16 cellular contexts compared by ENCODE assay signal in genomic region chrX:40542208-40542607, GRCh38.
"Had no signal": no experiment of that assay in that cellular context is flagged by ENCODE, and none has a peak within 500 bp of the region (broad histone marks: within the 10 kb centered on the region; RNA-seq: fewer than 3 reads in every experiment).

No MANE protein-coding gene starts in this region.

- H3K4me1 ChIP-seq: breast epithelium had no signal

- H3K27ac Mint-ChIP-seq: activated CD8-positive, alpha-beta T cell treated with anti-CD3 and anti-CD28 coated beads, Interleukin-2, amount 10 ng/mL, durations not matched to agents 7 days and 5 days; activated naive CD8-positive, alpha-beta T cell treated with anti-CD3 and anti-CD28 coated beads, Interleukin-2, amount 10 ng/mL, durations not matched to agents 7 days and 5 days had no signal

- ATAC-seq: activated CD8-positive, alpha-beta T cell treated with anti-CD3 and anti-CD28 coated beads, Interleukin-2, amount 10 ng/mL, durations not matched to agents 7 days and 5 days; esophagus mucosa; left colon; naive thymus-derived CD4-positive, alpha-beta T cell had no signal

- H3K4me3 Mint-ChIP-seq: activated CD8-positive, alpha-beta T cell treated with anti-CD3 and anti-CD28 coated beads, Interleukin-2, amount 10 ng/mL, durations not matched to agents 7 days and 5 days; activated naive CD8-positive, alpha-beta T cell treated with anti-CD3 and anti-CD28 coated beads, Interleukin-2, amount 10 ng/mL, durations not matched to agents 7 days and 5 days; naive thymus-derived CD4-positive, alpha-beta T cell had no signal

- DNase-seq: activated CD4-positive, alpha-beta T cell treated with anti-CD3 and anti-CD28 coated beads for 48 hours; activated CD8-positive, alpha-beta memory T cell treated with anti-CD3 and anti-CD28 coated beads, Interleukin-2, amount 50 U/mL, for 48 hours; activated CD8-positive, alpha-beta T cell treated with anti-CD3 and anti-CD28 coated beads, Interleukin-2, amount 10 ng/mL, durations not matched to agents 7 days and 5 days; activated naive CD8-positive, alpha-beta T cell treated with anti-CD3 and anti-CD28 coated beads, Interleukin-2, amount 10 ng/mL, durations not matched to agents 7 days and 5 days; aorta; left colon; naive thymus-derived CD4-positive, alpha-beta T cell; posterior cingulate gyrus; small intestine; T-helper 9 cell; tibial artery had no signal

- H3K27ac ChIP-seq: breast epithelium, neutrophil, right atrium auricular region, tibial artery had no signal

- H3K9me3 Mint-ChIP-seq: activated naive CD8-positive, alpha-beta T cell treated with anti-CD3 and anti-CD28 coated beads, Interleukin-2, amount 10 ng/mL, durations not matched to agents 7 days and 5 days had no signal

- H3K4me3 ChIP-seq: breast epithelium, lung, right atrium auricular region, tibial artery had no signal

- H3K27me3 ChIP-seq: neutrophil, right atrium auricular region, tibial artery had no signal

- H3K36me3 ChIP-seq: breast epithelium, neutrophil, right atrium auricular region, tibial artery had no signal

- H3K27me3 Mint-ChIP-seq: activated naive CD8-positive, alpha-beta T cell treated with anti-CD3 and anti-CD28 coated beads, Interleukin-2, amount 10 ng/mL, durations not matched to agents 7 days and 5 days had no signal

- H3K9me3 ChIP-seq: breast epithelium, neutrophil, right atrium auricular region, tibial artery had no signal

- H3K36me3 Mint-ChIP-seq: activated naive CD8-positive, alpha-beta T cell treated with anti-CD3 and anti-CD28 coated beads, Interleukin-2, amount 10 ng/mL, durations not matched to agents 7 days and 5 days; naive thymus-derived CD4-positive, alpha-beta T cell had no signal
